8 cellular contexts compared by ENCODE assay signal in genomic region chr15:53962646-53963561, GRCh38. TPM values are rescaled to one million over a fixed set of nuclear protein-coding genes. Genes with fewer than 3 reads are reported as not detected.
DNase-seq lines count a peak whose midpoint lies in the region; ATAC-seq, FAIRE-seq and TF ChIP-seq lines count a peak whose summit lies in the region.

No MANE protein-coding gene starts in this region.

- TF ChIP-seq POLR2A in H1 (IDR thresholded peaks at IDR 0.05; ENCODE audit: control extremely low read depth in 1 of 2, low read depth in 2 of 2, low read length in 2 of 2): no peak

- H3K4me2 ChIP-seq in H1 (ENCODE audit: insufficient read depth in 1 of 2, low read depth in 2 of 2, low read length in 2 of 2) (no peak overlapping the region), parathyroid adenoma (ENCODE audit: low read length) (no peak overlapping the region)

- peak; percentile 73 to 75 for TF ChIP-seq RAD21 in H1 (IDR thresholded peaks at IDR 0.05 in 1 of 2, conservative IDR thresholded peaks at IDR 0.05 in 1 of 2; ENCODE audit: low read depth in 2 of 2, low read length in 2 of 2)

- H3K27ac ChIP-seq in H1 (ENCODE audit: low read depth, low read length) (no peak overlapping the region), parathyroid adenoma (no peak overlapping the region)

- no peak overlapping the region for H2BK20ac ChIP-seq in H1 (ENCODE audit: low read length)

- no peak overlapping the region for H3K14ac ChIP-seq in H1 (ENCODE audit: insufficient read length)

- CTCF ChIA-PET in H1 (lab: Charles Lee; ENCODE audit: partially characterized antibody): interaction anchor here (0.5 to 2.2 kb wide), 24 partner anchors 9 to 1212 kb away, joined by 3 to 12 read pairs (median 4); partner anchors contain the start of gene UNC13C

- ATAC-seq in HG03108 (IDR thresholded peaks at IDR 0.05; ENCODE audit: unreplicated experiment) (no peak), HG03196 (IDR thresholded peaks at IDR 0.05; ENCODE audit: unreplicated experiment) (no peak)

- H2BK12ac ChIP-seq in H1 (ENCODE audit: low read depth, low read length): no peak overlapping the region

- H3K23ac ChIP-seq in H1 (ENCODE audit: insufficient read length): no peak overlapping the region

- H3K9ac ChIP-seq in H1 (replicated peaks in 1 of 4; ENCODE audit: extremely low read depth in 1 of 4, low read depth in 3 of 4, low read length in 3 of 4) (no peak overlapping the region), parathyroid adenoma (no peak overlapping the region)

- H3K4me1 ChIP-seq in H1 (replicated peaks in 1 of 4; ENCODE audit: control insufficient read depth in 3 of 4, insufficient read depth in 4 of 4, low read length in 3 of 4) (peaks cover 0 to 2% (median 0%) of the 10 kb centered on the region in 4 experiments; a peak in 1 of 7 replicates), parathyroid adenoma (no peaks in the 10 kb centered on the region)

- no peak overlapping the region for H2BK120ac ChIP-seq in H1 (replicated peaks; ENCODE audit: low read depth, low read length)

- no peaks in the 10 kb centered on the region for H3K23me2 ChIP-seq in H1 (ENCODE audit: low read depth, low read length)

- H4K5ac ChIP-seq in H1 (ENCODE audit: insufficient read length, low read depth, low read length): no peak overlapping the region

- H2AFZ ChIP-seq in H1 (ENCODE audit: low read length): no peak overlapping the region
- no peak overlapping the region for H2AFZ ChIP-seq in parathyroid adenoma

- H2AK5ac ChIP-seq in H1 (ENCODE audit: low read depth, low read length): no peak overlapping the region

- no peak overlapping the region for H3K4ac ChIP-seq in H1 (replicated peaks; ENCODE audit: insufficient read length, low read depth, low read length)

- H2BK5ac ChIP-seq in H1 (ENCODE audit: low read depth, low read length): no peak overlapping the region

- H4K8ac ChIP-seq in H1 (ENCODE audit: extremely low read depth, insufficient read depth, low read length): no peak overlapping the region

- no peak overlapping the region for H2BK15ac ChIP-seq in H1 (ENCODE audit: low read length)

- H3K9me3 ChIP-seq in H1 (ENCODE audit: insufficient read depth in 2 of 2, low read depth in 1 of 2, low read length in 1 of 2) (peaks cover 0 to 8% of the 10 kb centered on the region in 2 experiments; a peak in 1 of 4 replicates), parathyroid adenoma (ENCODE audit: control insufficient read depth, low read length) (no peaks in the 10 kb centered on the region)

- FAIRE-seq in H1 (lab: Jason Lieb, UNC): peak; percentile 79

- H3K79me1 ChIP-seq in H1 (ENCODE audit: low read depth, low read length): no peaks in the 10 kb centered on the region

- DNase-seq in activated naive CD4-positive, alpha-beta T cell treated with Interleukin-2 at 50 U/mL for 16 hours: peak; percentile 2
- DNase-seq in activated naive CD4-positive, alpha-beta T cell (lab: John Stamatoyannopoulos, UW): no peak
- DNase-seq in NOMO-1 treated with DMSO at 0.1 percent for 48 hours (lab: John Stamatoyannopoulos, UW; ENCODE audit: unreplicated experiment): peak; percentile 25
- peak in 1 of 2 experiments; percentile 59 for DNase-seq in H1 (ENCODE audit: low read depth in 1 of 2, low spot score in 2 of 2)
- no peak for DNase-seq in hepatic stellate cell (ENCODE audit: low spot score)

- no peak overlapping the region for H3K56ac ChIP-seq in H1 (replicated peaks; ENCODE audit: insufficient read length, low read depth, low read length)

- 39% methylated on average over 4 of the region's 4 CpGs; no CpG with 5 or more reads in 1 of the 2 experiments for WGBS in H1 (ENCODE audit: extremely low coverage in 1 of 2, insufficient coverage in 1 of 2, insufficient read length in 1 of 2, insufficient replicate concordance in 2 of 2, low coverage in 1 of 2, low lambda C conversion rate in 2 of 2, missing lambda C conversion rate in 1 of 2), 2 experiments

- H4K20me1 ChIP-seq in H1 (replicated peaks in 1 of 2; ENCODE audit: control insufficient read depth in 1 of 2, insufficient read depth in 2 of 2, low read length in 2 of 2): no peaks in the 10 kb centered on the region

- H3K27me3 ChIP-seq in H1 (replicated peaks in 1 of 4; ENCODE audit: control insufficient read depth in 3 of 4, extremely low read depth in 1 of 4, insufficient read depth in 3 of 4, low read length in 3 of 4): no peaks in the 10 kb centered on the region
- H3K27me3 ChIP-seq in parathyroid adenoma (ENCODE audit: control insufficient read depth, insufficient read depth, low read length): no peaks in the 10 kb centered on the region

- TF ChIP-seq CTCF in H1 (IDR thresholded peaks at IDR 0.05; ENCODE audit: control extremely low read depth in 1 of 3, insufficient read depth in 1 of 3, low read depth in 1 of 3, low read length in 3 of 3) (peak in 2 of 3 experiments; percentile 54 to 63; a peak in 3 of 4 replicates), parathyroid adenoma (IDR thresholded peaks at IDR 0.05) (peak; percentile 12)

- H3K79me2 ChIP-seq in H1 (ENCODE audit: control insufficient read depth in 1 of 2, insufficient read depth in 2 of 2, low read length in 2 of 2) (no peaks in the 10 kb centered on the region), parathyroid adenoma (no peaks in the 10 kb centered on the region)

- no peaks in the 10 kb centered on the region for H3K36me3 ChIP-seq in H1 (ENCODE audit: control insufficient read depth in 2 of 4, insufficient read depth in 4 of 4, low read length in 3 of 4)
- no peaks in the 10 kb centered on the region for H3K36me3 ChIP-seq in parathyroid adenoma (ENCODE audit: control insufficient read depth, insufficient read depth, low read length)

- H3K18ac ChIP-seq in H1 (ENCODE audit: extremely low read depth, low read length): no peak overlapping the region

- no peak overlapping the region for H3K4me3 ChIP-seq in H1 (ENCODE audit: extremely low read depth in 1 of 4, insufficient read depth in 2 of 4, low read depth in 3 of 4, low read length in 4 of 4)
- H3K4me3 ChIP-seq in parathyroid adenoma (ENCODE audit: low read depth, low read length): no peak overlapping the region

- no peak overlapping the region for H4K91ac ChIP-seq in H1 (replicated peaks; ENCODE audit: insufficient read length, low read length)

- POLR2A ChIA-PET in H1 (lab: Charles Lee; ENCODE audit: partially characterized antibody): no interaction called here

- TF ChIP-seq EP300 in H1 (IDR thresholded peaks at IDR 0.05; ENCODE audit: borderline replicate concordance in 1 of 2, low read depth in 2 of 2, low read length in 2 of 2): no peak

TF ChIP-seq in H1, 55 proteins besides CTCF, POLR2A, EP300 and RAD21:
- no peak for TF ChIP-seq SP2 (IDR thresholded peaks at IDR 0.05; ENCODE audit: low read length)

RNA-seq across cellular contexts. Expression of gene UNC13C, which starts 15.3 kb away (rescaled TPM):
- 0.13 and 0.42 TPM in 2 replicates for total RNA-seq in H1 (2021; fragmentation: NEBNext Ultra II Directional; extraction: Animal tissue kit (Norgen Biotek cat#: 25700))
- polyA plus RNA-seq in H1 (2011; rRNA removed): 0.02 TPM in 1 of 2 replicates, not detected in the other
- 0.05 TPM for polyA plus RNA-seq in H1 (2011; cell fraction: cytosol; rRNA removed)
- polyA plus RNA-seq in H1 (2011; cell fraction: nucleus; rRNA removed): not detected
- 0.07 to 0.14 TPM in 2 of 4 replicates, not detected in the others for polyA plus RNA-seq in H1 (2012, experiment 1 of 2)
- not detected for polyA plus RNA-seq in H1 (2012, experiment 2 of 2)
- 0.08 TPM for polyA plus RNA-seq in H1 (2013, experiment 1 of 2)
- polyA plus RNA-seq in H1 (2013, experiment 2 of 2): 0.22 TPM
- polyA minus RNA-seq in H1 (2011; rRNA and poly(A)+ RNA removed): 0.22 and 0.54 TPM in 2 replicates
- polyA minus RNA-seq in H1 (2011; cell fraction: cytosol; rRNA and poly(A)+ RNA removed): not detected
- 0.30 TPM for polyA minus RNA-seq in H1 (2011; cell fraction: nucleus; rRNA and poly(A)+ RNA removed)

Comparison
In these comparisons a context has a peak if more than half of its experiments do, and no peak if none do; other contexts are left out.
1. DNase-seq: peak in activated naive CD4-positive, alpha-beta T cell treated with Interleukin-2 at 50 U/mL for 16 hours (single experiment) and NOMO-1 treated with DMSO at 0.1 percent for 48 hours (single experiment); none in activated naive CD4-positive, alpha-beta T cell (0 of 4) and hepatic stellate cell (single experiment).